ENCODE assay signal across 8 cellular contexts in the genomic region with DNA sequence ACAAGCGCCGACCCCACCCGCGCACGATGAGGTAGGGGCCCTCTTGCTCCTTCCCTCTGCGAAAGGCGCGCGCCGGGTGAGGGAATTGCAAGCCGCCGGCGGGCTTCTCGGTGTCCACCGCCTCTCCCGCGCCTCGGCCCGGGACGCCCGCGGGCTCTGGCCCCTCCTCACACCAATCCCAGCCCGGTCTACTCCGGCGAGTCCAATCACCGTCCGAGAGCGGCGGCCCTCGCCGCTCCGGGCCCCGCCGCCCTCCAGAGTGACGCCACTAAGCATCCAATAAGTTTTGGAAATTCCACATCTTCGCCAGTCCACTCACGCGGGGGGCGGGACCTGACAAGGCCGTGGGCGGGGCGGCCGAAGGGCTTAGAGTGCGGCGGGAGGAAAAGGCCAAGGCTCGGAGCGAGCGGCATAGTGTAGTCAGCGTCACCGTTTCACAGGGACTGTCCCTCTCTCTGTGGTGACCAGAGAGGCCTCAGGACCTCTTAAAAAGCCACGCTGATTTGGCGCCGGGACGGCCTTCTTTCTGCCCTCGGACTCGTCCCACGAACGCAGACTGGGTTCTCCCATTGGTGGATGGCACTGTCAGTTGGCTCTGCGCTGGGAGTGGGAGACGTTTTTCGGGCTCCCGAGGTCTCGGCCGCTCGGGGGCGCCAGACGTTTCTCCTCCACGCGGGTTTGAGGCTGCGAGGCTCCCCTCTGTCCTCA. TPM values are rescaled to one million over a fixed set of nuclear protein-coding genes. Genes with fewer than 3 reads are reported as not detected.
DNase-seq lines count a peak whose midpoint lies in the region; ATAC-seq and TF ChIP-seq lines count a peak whose summit lies in the region.

A gene with protein sequence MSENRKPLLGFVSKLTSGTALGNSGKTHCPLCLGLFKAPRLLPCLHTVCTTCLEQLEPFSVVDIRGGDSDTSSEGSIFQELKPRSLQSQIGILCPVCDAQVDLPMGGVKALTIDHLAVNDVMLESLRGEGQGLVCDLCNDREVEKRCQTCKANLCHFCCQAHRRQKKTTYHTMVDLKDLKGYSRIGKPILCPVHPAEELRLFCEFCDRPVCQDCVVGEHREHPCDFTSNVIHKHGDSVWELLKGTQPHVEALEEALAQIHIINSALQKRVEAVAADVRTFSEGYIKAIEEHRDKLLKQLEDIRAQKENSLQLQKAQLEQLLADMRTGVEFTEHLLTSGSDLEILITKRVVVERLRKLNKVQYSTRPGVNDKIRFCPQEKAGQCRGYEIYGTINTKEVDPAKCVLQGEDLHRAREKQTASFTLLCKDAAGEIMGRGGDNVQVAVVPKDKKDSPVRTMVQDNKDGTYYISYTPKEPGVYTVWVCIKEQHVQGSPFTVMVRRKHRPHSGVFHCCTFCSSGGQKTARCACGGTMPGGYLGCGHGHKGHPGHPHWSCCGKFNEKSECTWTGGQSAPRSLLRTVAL (minus strand): TSS at position 161 of the 708 bp plus-strand sequence. CDS start 548 bp downstream, outside the sequence.

- H3K4me3 Mint-ChIP-seq in progenitor cell of endocrine pancreas (ENCODE audit: low read depth): peak within 1 kb of the TSS; percentile 82

- peak within 1 kb of the TSS; percentile 95 for H3K27ac Mint-ChIP-seq in progenitor cell of endocrine pancreas

- intact Hi-C loops in left ventricle myocardium inferior (cut with micrococcal nuclease): no loop called here

- H3K36me3 ChIP-seq in left ventricle myocardium inferior: peaks cover 8% of the 10 kb centered on the region

- H3K4me1 ChIP-seq in left ventricle myocardium inferior: peaks cover 49% of the 10 kb centered on the region

- H3K27ac ChIP-seq in left ventricle myocardium inferior (replicated peaks): peak within 1 kb of the TSS; percentile 95

- TF ChIP-seq CTCF in GM12875 (IDR thresholded peaks at IDR 0.05; ENCODE audit: borderline replicate concordance, insufficient read depth, low read depth, low read length) (peak; percentile 78), left ventricle myocardium inferior (IDR thresholded peaks at IDR 0.05; ENCODE audit: borderline replicate concordance) (peak; percentile 85), progenitor cell of endocrine pancreas (IDR thresholded peaks at IDR 0.05; ENCODE audit: unreplicated experiment) (peak; percentile 81)

- H3K9me3 ChIP-seq in left ventricle myocardium inferior (replicated peaks): no peaks in the 10 kb centered on the region

- DNase-seq in NCI-H1436 (lab: John Stamatoyannopoulos, UW): peak; percentile 89
- DNase-seq in T-helper 1 cell: peak; percentile 61 to 89 (median 67)
- peak; percentile 93 for DNase-seq in amniotic stem cell (lab: John Stamatoyannopoulos, UW)
- DNase-seq in left ventricle myocardium inferior: peak; percentile 97
- DNase-seq in progenitor cell of endocrine pancreas (ENCODE audit: low spot score, unreplicated experiment): peak; percentile 92
- DNase-seq in ureter (ENCODE audit: low spot score): peak; percentile 97

- peaks cover 24% of the 10 kb centered on the region for H3K4me1 Mint-ChIP-seq in progenitor cell of endocrine pancreas (ENCODE audit: low read depth)

- no peaks in the 10 kb centered on the region for H3K9me3 Mint-ChIP-seq in progenitor cell of endocrine pancreas (ENCODE audit: low read depth)

- ATAC-seq in HG02763 (IDR thresholded peaks at IDR 0.05; ENCODE audit: unreplicated experiment): peak; percentile 93

- H3K4me3 ChIP-seq in GM12875 (ENCODE audit: low read depth, low read length): peak within 1 kb of the TSS; percentile 71
- H3K4me3 ChIP-seq in left ventricle myocardium inferior: peak within 1 kb of the TSS; percentile 80

- no peaks in the 10 kb centered on the region for H3K27me3 ChIP-seq in left ventricle myocardium inferior (ENCODE audit: low read depth)

- H3K27me3 Mint-ChIP-seq in progenitor cell of endocrine pancreas: peaks cover 2% of the 10 kb centered on the region

- H3K36me3 Mint-ChIP-seq in progenitor cell of endocrine pancreas (ENCODE audit: insufficient read depth): peaks cover 8% of the 10 kb centered on the region

RNA-seq across cellular contexts. Expression of the gene that starts here (rescaled TPM):
- total RNA-seq in left ventricle myocardium inferior (13.0 TPM), progenitor cell of endocrine pancreas (48.0 and 50.9 TPM in 2 replicates), ureter (8.0 TPM)

Comparison
In these comparisons a context has a peak if more than half of its experiments do, and no peak if none do; other contexts are left out.
1. Peak in every context shown above with its lines: DNase-seq, ATAC-seq, H3K4me3 ChIP-seq and H3K27ac ChIP-seq.